ENCODE assay signal across 1 cellular context in genomic region chr6:106619223-106619622, GRCh38.
A peak's percentile ranks its signal among the peaks of the same experiment; 100 is the strongest.
TF ChIP-seq lines count a peak whose summit lies in the region.

No MANE protein-coding gene starts in this region.

TF ChIP-seq in HepG2, 621 proteins besides CTCF, POLR2A, EP300 and RAD21 (continued from another document):
- TF ChIP-seq, protein P1, sequence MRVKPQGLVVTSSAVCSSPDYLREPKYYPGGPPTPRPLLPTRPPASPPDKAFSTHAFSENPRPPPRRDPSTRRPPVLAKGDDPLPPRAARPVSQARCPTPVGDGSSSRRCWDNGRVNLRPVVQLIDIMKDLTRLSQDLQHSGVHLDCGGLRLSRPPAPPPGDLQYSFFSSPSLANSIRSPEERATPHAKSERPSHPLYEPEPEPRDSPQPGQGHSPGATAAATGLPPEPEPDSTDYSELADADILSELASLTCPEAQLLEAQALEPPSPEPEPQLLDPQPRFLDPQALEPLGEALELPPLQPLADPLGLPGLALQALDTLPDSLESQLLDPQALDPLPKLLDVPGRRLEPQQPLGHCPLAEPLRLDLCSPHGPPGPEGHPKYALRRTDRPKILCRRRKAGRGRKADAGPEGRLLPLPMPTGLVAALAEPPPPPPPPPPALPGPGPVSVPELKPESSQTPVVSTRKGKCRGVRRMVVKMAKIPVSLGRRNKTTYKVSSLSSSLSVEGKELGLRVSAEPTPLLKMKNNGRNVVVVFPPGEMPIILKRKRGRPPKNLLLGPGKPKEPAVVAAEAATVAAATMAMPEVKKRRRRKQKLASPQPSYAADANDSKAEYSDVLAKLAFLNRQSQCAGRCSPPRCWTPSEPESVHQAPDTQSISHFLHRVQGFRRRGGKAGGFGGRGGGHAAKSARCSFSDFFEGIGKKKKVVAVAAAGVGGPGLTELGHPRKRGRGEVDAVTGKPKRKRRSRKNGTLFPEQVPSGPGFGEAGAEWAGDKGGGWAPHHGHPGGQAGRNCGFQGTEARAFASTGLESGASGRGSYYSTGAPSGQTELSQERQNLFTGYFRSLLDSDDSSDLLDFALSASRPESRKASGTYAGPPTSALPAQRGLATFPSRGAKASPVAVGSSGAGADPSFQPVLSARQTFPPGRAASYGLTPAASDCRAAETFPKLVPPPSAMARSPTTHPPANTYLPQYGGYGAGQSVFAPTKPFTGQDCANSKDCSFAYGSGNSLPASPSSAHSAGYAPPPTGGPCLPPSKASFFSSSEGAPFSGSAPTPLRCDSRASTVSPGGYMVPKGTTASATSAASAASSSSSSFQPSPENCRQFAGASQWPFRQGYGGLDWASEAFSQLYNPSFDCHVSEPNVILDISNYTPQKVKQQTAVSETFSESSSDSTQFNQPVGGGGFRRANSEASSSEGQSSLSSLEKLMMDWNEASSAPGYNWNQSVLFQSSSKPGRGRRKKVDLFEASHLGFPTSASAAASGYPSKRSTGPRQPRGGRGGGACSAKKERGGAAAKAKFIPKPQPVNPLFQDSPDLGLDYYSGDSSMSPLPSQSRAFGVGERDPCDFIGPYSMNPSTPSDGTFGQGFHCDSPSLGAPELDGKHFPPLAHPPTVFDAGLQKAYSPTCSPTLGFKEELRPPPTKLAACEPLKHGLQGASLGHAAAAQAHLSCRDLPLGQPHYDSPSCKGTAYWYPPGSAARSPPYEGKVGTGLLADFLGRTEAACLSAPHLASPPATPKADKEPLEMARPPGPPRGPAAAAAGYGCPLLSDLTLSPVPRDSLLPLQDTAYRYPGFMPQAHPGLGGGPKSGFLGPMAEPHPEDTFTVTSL (CRISPR knock-in tag; IDR thresholded peaks at IDR 0.05; ENCODE audit: borderline replicate concordance): 0 out of 2 replicates have a peak, but pooled peaks have one; percentile 15
- TF ChIP-seq SP140L (CRISPR knock-in tag; IDR thresholded peaks at IDR 0.05; ENCODE audit: borderline replicate concordance): no peak
- peak; percentile 70 for TF ChIP-seq HNF4A (CRISPR knock-in tag; IDR thresholded peaks at IDR 0.05)
- no peak for TF ChIP-seq ZNF75D (CRISPR knock-in tag; IDR thresholded peaks at IDR 0.05; ENCODE audit: borderline replicate concordance)
- no peak for TF ChIP-seq NFE2L1 (CRISPR knock-in tag; IDR thresholded peaks at IDR 0.05; ENCODE audit: borderline replicate concordance)
- peak; percentile 42; the same call in 1 of the 2 replicates for TF ChIP-seq ARID2 (CRISPR knock-in tag; IDR thresholded peaks at IDR 0.05; ENCODE audit: borderline replicate concordance)
- TF ChIP-seq GATAD2A (CRISPR knock-in tag; IDR thresholded peaks at IDR 0.05): peak; percentile 50; the same call in 1 of the 2 replicates
- no peak for TF ChIP-seq XBP1 (CRISPR knock-in tag; IDR thresholded peaks at IDR 0.05)
- peak; percentile 41; the same call in 1 of the 2 replicates for TF ChIP-seq FOXA3 (CRISPR knock-in tag; IDR thresholded peaks at IDR 0.05)
- TF ChIP-seq ZFP82 (CRISPR knock-in tag; IDR thresholded peaks at IDR 0.05; ENCODE audit: borderline replicate concordance): no peak
- TF ChIP-seq SOX13 (IDR thresholded peaks at IDR 0.05): no peak
- peak in 1 of 2 experiments; percentile 65; a peak in 1 of 4 replicates for TF ChIP-seq SOX13 (CRISPR knock-in tag; conservative IDR thresholded peaks at IDR 0.05 in 1 of 2, IDR thresholded peaks at IDR 0.05 in 1 of 2)
- TF ChIP-seq SAP130 (CRISPR knock-in tag; IDR thresholded peaks at IDR 0.05; ENCODE audit: low read depth): 0 out of 2 replicates have a peak, but pooled peaks have one; percentile 23
- TF ChIP-seq CREM (IDR thresholded peaks at IDR 0.05): peak; percentile 20; the same call in 1 of the 2 replicates
- TF ChIP-seq CREM (CRISPR knock-in tag; IDR thresholded peaks at IDR 0.05): no peak
- TF ChIP-seq CEBPG (CRISPR knock-in tag; IDR thresholded peaks at IDR 0.05): peak; percentile 83
- TF ChIP-seq HNF4G (IDR thresholded peaks at IDR 0.05; ENCODE audit: borderline replicate concordance, low read depth, low read length): peak; percentile 64; the same call in 1 of the 2 replicates
- no peak for TF ChIP-seq HNF4G (CRISPR knock-in tag; IDR thresholded peaks at IDR 0.05; ENCODE audit: borderline replicate concordance, low read depth)
- peak; percentile 28; the same call in 1 of the 2 replicates for TF ChIP-seq PAXIP1 (CRISPR knock-in tag; conservative IDR thresholded peaks at IDR 0.05)
- TF ChIP-seq RFXANK (CRISPR knock-in tag; IDR thresholded peaks at IDR 0.05): no peak
- TF ChIP-seq NFE2L2 (IDR thresholded peaks at IDR 0.05; ENCODE audit: low read length): peak; percentile 45; the same call in 1 of the 2 replicates
- no peak for TF ChIP-seq KDM5B (CRISPR knock-in tag; IDR thresholded peaks at IDR 0.05; ENCODE audit: borderline replicate concordance)
- peak; percentile 44; the same call in 1 of the 2 replicates for TF ChIP-seq TARDBP (CRISPR knock-in tag; IDR thresholded peaks at IDR 0.05)
- TF ChIP-seq ETV5 (CRISPR knock-in tag; IDR thresholded peaks at IDR 0.05; ENCODE audit: borderline replicate concordance): peak; percentile 15; the same call in 1 of the 2 replicates
- TF ChIP-seq MTERF4 (CRISPR knock-in tag; IDR thresholded peaks at IDR 0.05): no peak
- TF ChIP-seq NRL (CRISPR knock-in tag; IDR thresholded peaks at IDR 0.05; ENCODE audit: borderline replicate concordance): no peak
- peak; percentile 76 for TF ChIP-seq BCL6 (CRISPR knock-in tag; IDR thresholded peaks at IDR 0.05)
- TF ChIP-seq TCF7 (IDR thresholded peaks at IDR 0.05; ENCODE audit: low read depth): 0 out of 2 replicates have a peak, but pooled peaks have one; percentile 8
- TF ChIP-seq NBN (conservative IDR thresholded peaks at IDR 0.05): no peak
- no peak for TF ChIP-seq FOXP1 (IDR thresholded peaks at IDR 0.05)
- peak; percentile 36; the same call in 1 of the 2 replicates for TF ChIP-seq FOXP1 (CRISPR knock-in tag; IDR thresholded peaks at IDR 0.05)
- TF ChIP-seq LCORL (IDR thresholded peaks at IDR 0.05): no peak
- TF ChIP-seq LCORL (CRISPR knock-in tag; IDR thresholded peaks at IDR 0.05): 0 out of 2 replicates have a peak, but pooled peaks have one; percentile 33
- no peak for TF ChIP-seq ZNF841 (CRISPR knock-in tag; IDR thresholded peaks at IDR 0.05; ENCODE audit: borderline replicate concordance)
- TF ChIP-seq ATM (IDR thresholded peaks at IDR 0.05; ENCODE audit: borderline replicate concordance): no peak
- peak; percentile 28; the same call in 1 of the 2 replicates for TF ChIP-seq ELF3 (CRISPR knock-in tag; IDR thresholded peaks at IDR 0.05)
- TF ChIP-seq CBX1 (IDR thresholded peaks at IDR 0.05; ENCODE audit: low read depth): no peak
- 0 out of 2 replicates have a peak, but pooled peaks have one; percentile 21 for TF ChIP-seq PPARG (CRISPR knock-in tag; conservative IDR thresholded peaks at IDR 0.05)
- no peak for TF ChIP-seq ZNF292 (CRISPR knock-in tag; IDR thresholded peaks at IDR 0.05; ENCODE audit: borderline replicate concordance, low read depth)
- TF ChIP-seq MYNN (CRISPR knock-in tag; IDR thresholded peaks at IDR 0.05; ENCODE audit: low read depth): no peak
- peak; percentile 73 for TF ChIP-seq CEBPB (IDR thresholded peaks at IDR 0.05; ENCODE audit: borderline replicate concordance, low read depth, low read length)
